13 cellular contexts compared by ENCODE assay signal in the genomic region with DNA sequence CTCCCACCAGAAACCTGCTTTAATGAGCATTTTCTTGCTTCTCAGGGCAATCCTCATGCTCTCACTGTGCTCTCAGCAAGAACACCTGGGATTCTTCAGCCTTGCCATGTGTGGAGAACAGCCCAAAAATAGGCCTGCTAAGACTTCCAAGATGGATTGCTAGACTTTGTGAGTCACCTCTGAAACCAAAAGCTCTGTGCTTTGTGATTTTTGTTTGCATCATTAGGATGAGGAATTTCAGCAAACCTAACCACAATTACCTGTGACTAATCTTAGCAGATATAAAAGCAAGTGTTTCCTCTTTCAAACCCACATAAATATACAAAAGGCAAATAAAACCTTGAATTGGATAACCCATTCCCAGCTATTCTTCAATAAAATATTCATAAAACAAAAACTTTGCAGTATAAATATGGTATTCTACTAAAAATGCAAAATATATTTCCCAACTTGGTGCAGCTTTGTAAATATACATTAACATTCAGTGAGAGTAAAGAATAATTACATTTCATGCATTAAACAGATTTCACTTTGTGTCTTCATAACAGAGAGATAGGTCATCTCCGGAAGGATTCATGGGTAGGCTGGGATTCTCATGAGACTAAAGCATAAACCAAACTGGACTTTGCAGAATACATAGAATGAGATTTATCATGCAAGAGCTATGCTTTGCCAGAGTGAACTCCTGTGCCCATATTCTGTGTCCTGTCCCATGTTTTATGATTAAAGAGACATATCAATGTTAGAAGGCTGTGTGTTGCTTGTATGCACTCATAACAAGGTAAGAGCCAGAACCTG. TPM values are rescaled to one million over a fixed set of nuclear protein-coding genes. Genes with fewer than 3 reads are reported as not detected.
DNase-seq lines count a peak whose midpoint lies in the region; ATAC-seq, FAIRE-seq and TF ChIP-seq lines count a peak whose summit lies in the region.
"Had no signal": no experiment of that assay in that cellular context is flagged by ENCODE, and none has a peak within 500 bp of the region (broad histone marks: within the 10 kb centered on the region; RNA-seq: fewer than 3 reads in every experiment).

No MANE protein-coding gene starts in this region.

- H4K20me1 ChIP-seq in GM12878 (ENCODE audit: control insufficient read depth, insufficient read depth), result no peaks in the 10 kb centered on the region

- H3K27me3 ChIP-seq in GM12878 (replicated peaks in 1 of 2; ENCODE audit: control insufficient read depth in 2 of 2, insufficient read depth in 2 of 2, low read length in 1 of 2), result no peaks in the 10 kb centered on the region
- no peaks in the 10 kb centered on the region for H3K27me3 ChIP-seq in mesenchymal stem cell (ENCODE audit: control insufficient read depth in 1 of 2, insufficient read depth in 1 of 2, low read length in 2 of 2)

- in situ Hi-C loops in GM12878 (cut with MboI), result no loop called here

- TF ChIP-seq RAD21 in GM12878 (IDR thresholded peaks at IDR 0.05; ENCODE audit: insufficient read depth, low read depth, low read length), result no peak

- DNase-seq in GM04503 (ENCODE audit: low read depth), result peak; percentile 86
- DNase-seq in HT1080 (ENCODE audit: low read depth), result peak; percentile 96
- no peak for DNase-seq in GM12878 (ENCODE audit: low read depth, low spot score)
- peak; percentile 92 for DNase-seq in mesenchymal stem cell
- no peak for DNase-seq in NCI-H526 (lab: John Stamatoyannopoulos, UW)
- DNase-seq in AML-193 (lab: John Stamatoyannopoulos, UW), result no peak
- DNase-seq: activated naive CD8-positive, alpha-beta T cell treated with anti-CD3 and anti-CD28 coated beads, Interleukin-2, amount 10 ng/mL, durations not matched to agents 7 days and 5 days; NCI-H446; occipital lobe had no signal

- no peak overlapping the region for H2BK5ac ChIP-seq in mesenchymal stem cell (ENCODE audit: low read depth, low read length, poor library complexity, severe bottlenecking)

- BruUV-seq in GM12878 (replicated peaks; lab: Mats Ljungman, UMichigan), result no TSS peak

- POLR2A ChIA-PET in GM12878 (lab: Charles Lee), result no interaction called here

- no peak overlapping the region for H2BK120ac ChIP-seq in mesenchymal stem cell (ENCODE audit: low read depth, low read length)

- TF ChIP-seq POLR2A in GM12878 (IDR thresholded peaks at IDR 0.05; ENCODE audit: low read depth, low read length), result no peak

- H3K36me3 ChIP-seq in GM12878 (ENCODE audit: control insufficient read depth in 2 of 2, insufficient read depth in 2 of 2, low read length in 1 of 2) (no peaks in the 10 kb centered on the region), mesenchymal stem cell (ENCODE audit: control insufficient read depth in 1 of 2, insufficient read depth in 2 of 2, low read depth in 1 of 2, low read length in 2 of 2) (no peaks in the 10 kb centered on the region)

- 96% methylated on average over 1 of the region's 1 CpG for WGBS in GM12878 (ENCODE audit: insufficient coverage, insufficient replicate concordance, low lambda C conversion rate, missing lambda C conversion rate)
- WGBS in mesenchymal stem cell, result 0% methylated on average over 1 of the region's 1 CpG

- TF ChIP-seq EP300 in GM12878 (IDR thresholded peaks at IDR 0.05; ENCODE audit: borderline replicate concordance in 1 of 2, control insufficient read depth in 1 of 2, low read depth in 2 of 2, low read length in 2 of 2), result 0 out of 4 replicates have a peak, but pooled peaks of 1 of the 2 experiments have one; percentile 31

- no peak overlapping the region for H3K4me2 ChIP-seq in GM12878 (ENCODE audit: control insufficient read depth, insufficient read depth)
- no peak overlapping the region for H3K4me2 ChIP-seq in mesenchymal stem cell (ENCODE audit: low read length, poor library complexity, severe bottlenecking)

- no peak overlapping the region for H2AFZ ChIP-seq in GM12878 (ENCODE audit: control insufficient read depth, low read depth, low read length)
- H2AFZ ChIP-seq in mesenchymal stem cell (ENCODE audit: low read depth, low read length), result no peak overlapping the region

- H3K79me1 ChIP-seq in mesenchymal stem cell (replicated peaks; ENCODE audit: low read length, poor library complexity, severe bottlenecking), result no peaks in the 10 kb centered on the region

- no peak overlapping the region for H3K23ac ChIP-seq in mesenchymal stem cell (ENCODE audit: low read length in 2 of 2)

- H3K4me3 ChIP-seq in GM12878 (no peak overlapping the region), mesenchymal stem cell (ENCODE audit: insufficient read depth in 1 of 2, low read depth in 1 of 2, low read length in 2 of 2) (peak overlapping the region in 1 of 2 experiments; percentile 35)

- H2BK12ac ChIP-seq in mesenchymal stem cell (ENCODE audit: low read length in 2 of 2), result no peak overlapping the region

- H2AK5ac ChIP-seq in mesenchymal stem cell (ENCODE audit: low read length, severe bottlenecking), result no peak overlapping the region

- peak overlapping the region in 1 of 2 experiments; percentile 78 for H3K18ac ChIP-seq in mesenchymal stem cell (ENCODE audit: low read depth in 1 of 2, low read length in 2 of 2)

- no peak overlapping the region for H3K14ac ChIP-seq in mesenchymal stem cell (ENCODE audit: low read length in 2 of 2)

- no peaks in the 10 kb centered on the region for H3K79me2 ChIP-seq in GM12878 (ENCODE audit: control insufficient read depth, insufficient read depth, low read length)

- H3K9me3 ChIP-seq in GM12878 (replicated peaks; ENCODE audit: control insufficient read depth, insufficient read depth, low read length) (no peaks in the 10 kb centered on the region), mesenchymal stem cell (ENCODE audit: control insufficient read depth, low read length) (no peaks in the 10 kb centered on the region)

- no peak overlapping the region for H3K4ac ChIP-seq in mesenchymal stem cell (ENCODE audit: low read depth in 1 of 2, low read length in 2 of 2)

- H4K8ac ChIP-seq in mesenchymal stem cell (ENCODE audit: low read length), result peak overlapping the region; percentile 45

- ATAC-seq in GM12878 (peak; percentile 30; the same call in 2 of the 3 replicates), GM21529 (IDR thresholded peaks at IDR 0.05; ENCODE audit: unreplicated experiment) (no peak), GM21576 (IDR thresholded peaks at IDR 0.05; ENCODE audit: unreplicated experiment) (no peak)

- CTCF ChIA-PET in GM12878 (lab: Yijun Ruan, JAX), result no interaction called here

- H3K9ac ChIP-seq in GM12878 (ENCODE audit: control insufficient read depth, insufficient read depth, low read length) (no peak overlapping the region), mesenchymal stem cell (ENCODE audit: low read length) (peak overlapping the region; percentile 31)

- RAD21 ChIA-PET in GM12878 (lab: Charles Lee; ENCODE audit: unreplicated experiment), result no interaction called here

- H4K91ac ChIP-seq in mesenchymal stem cell (ENCODE audit: low read length), result no peak overlapping the region

- H3K27ac ChIP-seq in GM12878 (ENCODE audit: control insufficient read depth, insufficient read depth) (no peak overlapping the region), mesenchymal stem cell (ENCODE audit: low read length, poor library complexity, severe bottlenecking) (peak overlapping the region; percentile 53)
- H3K27ac ChIP-seq: HL-60 had no signal

- SMC1A ChIA-PET in GM12878 (lab: Charles Lee; ENCODE audit: uncharacterized antibody, unreplicated experiment), result no interaction called here

- H3K4me1 ChIP-seq in GM12878 (ENCODE audit: control insufficient read depth, insufficient read depth, low read length), result no peaks in the 10 kb centered on the region
- H3K4me1 ChIP-seq in mesenchymal stem cell (ENCODE audit: control insufficient read depth, insufficient read depth, low read depth, low read length), result peaks cover 3% of the 10 kb centered on the region

- FAIRE-seq in GM12878 (lab: Jason Lieb, UNC), result no peak
- FAIRE-seq: G401.6 had no signal

- TF ChIP-seq CTCF in GM12878 (IDR thresholded peaks at IDR 0.05 in 2 of 3, conservative IDR thresholded peaks at IDR 0.05 in 1 of 3; ENCODE audit: control insufficient read depth in 2 of 3, extremely low read depth in 1 of 3, insufficient read depth in 1 of 3, low read depth in 3 of 3, low read length in 3 of 3), result no peak

- H2BK15ac ChIP-seq in mesenchymal stem cell (ENCODE audit: low read depth, poor library complexity, severe bottlenecking), result no peak overlapping the region

- intact Hi-C loops in GM12878 (cut with micrococcal nuclease; ENCODE audit: unreplicated experiment), result no loop called here

TF ChIP-seq in GM12878, 131 proteins besides CTCF, POLR2A, EP300 and RAD21 (continues in another document):
- TF ChIP-seq EED (IDR thresholded peaks at IDR 0.05; ENCODE audit: low read depth), result 0 out of 2 replicates have a peak, but pooled peaks have one; percentile 18
- no peak for TF ChIP-seq JUNB (IDR thresholded peaks at IDR 0.05)

RNA-seq across cellular contexts. Expression of a gene that starts 33.5 kb away (rescaled TPM):
- 34.3 and 42.6 TPM in 2 replicates for total RNA-seq in HT1080 (2014; rRNA removed; shearing (Covaris generic))
- polyA plus RNA-seq in HT1080 (2015; cell fraction: cytosol; rRNA removed), result 91.3 and 93.3 TPM in 2 replicates
- 215 and 261 TPM in 2 replicates for polyA plus RNA-seq in HT1080 (2015; cell fraction: nucleus; rRNA removed)
- total RNA-seq in GM12878 (2013; cell fraction: nucleolus; rRNA removed), result 1.0 and 1.1 TPM in 2 replicates
- total RNA-seq in GM12878 (2014; rRNA removed), result 0.73 and 1.1 TPM in 2 replicates
- total RNA-seq in GM12878 (2014; rRNA removed; fragmentation: Illumina TruSeq; extraction: Trizol), result 0.18 and 0.27 TPM in 2 replicates
- 0.48 and 0.59 TPM in 2 replicates for total RNA-seq in GM12878 (2021)
- polyA plus RNA-seq in GM12878 (2011; ENCODE audit: low read depth), result 1.3 TPM
- polyA plus RNA-seq in GM12878 (2011; rRNA removed), result 0.58 and 0.75 TPM in 2 replicates
- 0.52 and 0.59 TPM in 2 replicates for polyA plus RNA-seq in GM12878 (2011; cell fraction: cytosol; rRNA removed)
- polyA plus RNA-seq in GM12878 (2011; cell fraction: nucleus; rRNA removed), result 2.4 and 3.6 TPM in 2 replicates
- polyA plus RNA-seq in GM12878 (2012), result 2.0 and 3.1 TPM in 2 replicates
- polyA plus RNA-seq in GM12878 (2014; fragmentation: Illumina TruSeq; extraction: Trizol), result 0.47 and 0.76 TPM in 2 replicates
- under 1 TPM; 0.06 to 0.33 TPM for polyA plus RNA-seq in GM12878 (2014; fragmentation: Nextera tagmentation; extraction: Ambion mirVana)
- 0.79 and 0.86 TPM in 2 replicates for polyA plus RNA-seq in GM12878 (2014; rRNA removed)
- polyA plus RNA-seq in GM12878 (2016; fragmentation: Nextera tagmentation; extraction: Ambion mirVana), result under 1 TPM; 0.82 to 0.98 TPM
- 0.31 and 0.66 TPM in 2 replicates for polyA minus RNA-seq in GM12878 (2011; rRNA and poly(A)+ RNA removed)
- 0.73 and 1.3 TPM in 2 replicates for polyA minus RNA-seq in GM12878 (2011; cell fraction: cytosol; rRNA and poly(A)+ RNA removed)
- polyA minus RNA-seq in GM12878 (2011; cell fraction: nucleus; rRNA and poly(A)+ RNA removed), result 0.73 and 1.1 TPM in 2 replicates
- 55.2 TPM for polyA plus RNA-seq in mesenchymal stem cell (2013, experiment 1 of 2)
- 56.5 TPM for polyA plus RNA-seq in mesenchymal stem cell (2013, experiment 2 of 2)

Comparison
In these comparisons a context has a peak if more than half of its experiments do, and no peak if none do; other contexts are left out.
1. DNase-seq: peak in GM04503 (single experiment), HT1080 (single experiment) and mesenchymal stem cell (single experiment); none in GM12878 (single experiment), NCI-H526 (0 of 2) and AML-193 (0 of 2).
2. RNA of a gene that starts 33.5 kb away (total RNA-seq): 34.3 to 42.6 TPM in HT1080; 0.18 to 1.1 TPM in GM12878; every median in the first group is over 10 times any median in the second.